In genomic region chrX:69539437-69539836, GRCh38 we compare ENCODE assay signal across 13 cellular contexts. TPM values are rescaled to one million over a fixed set of nuclear protein-coding genes. Genes with fewer than 3 reads are reported as not detected.
A peak's percentile ranks its signal among the peaks of the same experiment; 100 is the strongest.
DNase-seq lines count a peak whose midpoint lies in the region; ATAC-seq, FAIRE-seq and TF ChIP-seq lines count a peak whose summit lies in the region.
"Had no signal": no experiment of that assay in that cellular context is flagged by ENCODE, and none has a peak within 500 bp of the region (broad histone marks: within the 10 kb centered on the region; RNA-seq: fewer than 3 reads in every experiment).

No MANE protein-coding gene starts in this region.

- FAIRE-seq in GM18507 (lab: Jason Lieb, UNC) = peak; percentile 38
- FAIRE-seq: endometrium, HepG2 had no signal

- no peak overlapping the region for H3K4me3 Mint-ChIP-seq in neural crest cell

- H3K36me3 ChIP-seq in H7 (replicated peaks; ENCODE audit: control insufficient read depth, insufficient read depth, low read length) = no peaks in the 10 kb centered on the region
- H3K36me3 ChIP-seq: lower lobe of right lung had no signal

- no peak overlapping the region for H3K4me3 ChIP-seq in H7 (ENCODE audit: insufficient read depth, low read depth, low read length)
- H3K4me3 ChIP-seq: body of pancreas, lower lobe of right lung had no signal

- H3K4me1 Mint-ChIP-seq in neural crest cell = peaks cover 4% of the 10 kb centered on the region

- H3K27me3 ChIP-seq in H7 (ENCODE audit: control insufficient read depth, insufficient read depth, low read length) = no peaks in the 10 kb centered on the region
- H3K27me3 ChIP-seq: body of pancreas had no signal

- ATAC-seq in GM21390 (IDR thresholded peaks at IDR 0.05; ENCODE audit: unreplicated experiment) = peak; percentile 61
- ATAC-seq: body of pancreas, lower lobe of right lung had no signal

- H3K27me3 Mint-ChIP-seq in neural crest cell (ENCODE audit: low read depth) = peaks cover 3% of the 10 kb centered on the region

- H3K27ac Mint-ChIP-seq in neural crest cell (ENCODE audit: unreplicated experiment) = peak overlapping the region; percentile 46

- no peak for DNase-seq in GM18507 (ENCODE audit: extremely low spot score, insufficient read length, low read depth)
- peak; percentile 24 for DNase-seq in RPMI8226
- no peak for DNase-seq in neural crest cell (ENCODE audit: low read depth, low spot score)
- no peak for DNase-seq in effector CD4-positive, alpha-beta T cell
- no peak for DNase-seq in ureter (ENCODE audit: low spot score)
- no peak for DNase-seq in H7
- DNase-seq: body of pancreas, hippocampal formation, lower lobe of right lung had no signal

- no peak for TF ChIP-seq CTCF in neural crest cell (conservative IDR thresholded peaks at IDR 0.05)

- peaks cover 3% of the 10 kb centered on the region for H3K9me3 Mint-ChIP-seq in neural crest cell

- H3K36me3 Mint-ChIP-seq in neural crest cell (ENCODE audit: low read depth) = peaks cover 6% of the 10 kb centered on the region

RNA-seq across cellular contexts. Expression of gene NALF2, which starts 35.3 kb away (rescaled TPM):
- total RNA-seq in neural crest cell (4.9 and 5.7 TPM in 2 replicates), ureter (2.0 TPM)
- total RNA-seq in H7 (2014; rRNA removed; shearing (Covaris generic)) = 5.4 and 7.4 TPM in 2 replicates
- total RNA-seq: pulmonary artery endothelial cell had no signal
